9 cellular contexts compared by ENCODE assay signal in genomic region chr1:43565600-43566360, GRCh38. TPM values are rescaled to one million over a fixed set of nuclear protein-coding genes. Genes with fewer than 3 reads are reported as not detected.
DNase-seq lines count a peak whose midpoint lies in the region; ATAC-seq and TF ChIP-seq lines count a peak whose summit lies in the region.
"Had no signal": no experiment of that assay in that cellular context is flagged by ENCODE, and none has a peak within 500 bp of the region (broad histone marks: within the 10 kb centered on the region; RNA-seq: fewer than 3 reads in every experiment).

No MANE protein-coding gene starts in this region.

- H3K4me3 ChIP-seq in WI38 (ENCODE audit: low read depth, low read length), result peak overlapping the region; percentile 44
- H3K4me3 ChIP-seq: A549 had no signal

- DNase-seq in NCI-H2196 (lab: John Stamatoyannopoulos, UW; ENCODE audit: unreplicated experiment), result peak; percentile 32
- DNase-seq in NCI-H2196 treated with DMSO at 0.1 percent for 48 hours (lab: John Stamatoyannopoulos, UW; ENCODE audit: unreplicated experiment), result no peak
- peak; percentile 21 to 67 for DNase-seq in dermis microvascular lymphatic vessel endothelial cell (ENCODE audit: low read depth in 2 of 2)
- DNase-seq in lung microvascular endothelial cell (ENCODE audit: low read depth in 2 of 2), result peak; percentile 57 to 76
- peak; percentile 68 for DNase-seq in stimulated activated CD8-positive, alpha-beta memory T cell treated with anti-CD3 and anti-CD28 coated beads, Interleukin-4, amount 100 ng/mL, for 48 hours
- no peak for DNase-seq in NCI-H1694 (lab: John Stamatoyannopoulos, UW)

- no peak for TF ChIP-seq CTCF in WI38 (IDR thresholded peaks at IDR 0.05; ENCODE audit: low read depth, low read length)

- ATAC-seq in GM18858 (IDR thresholded peaks at IDR 0.05; ENCODE audit: unreplicated experiment), result no peak
- ATAC-seq: A549 had no signal

RNA-seq across cellular contexts. Expression of gene PTPRF, which starts 35.1 kb away (rescaled TPM):
- total RNA-seq in dermis microvascular lymphatic vessel endothelial cell, result 50.2 and 99.8 TPM in 2 replicates
- 59.9 and 68.8 TPM in 2 replicates for total RNA-seq in lung microvascular endothelial cell

Comparison
In these comparisons a context has a peak if more than half of its experiments do, and no peak if none do; other contexts are left out.
1. DNase-seq: peak in NCI-H2196 (single experiment), dermis microvascular lymphatic vessel endothelial cell (2 of 2), lung microvascular endothelial cell (2 of 2) and stimulated activated CD8-positive, alpha-beta memory T cell treated with anti-CD3 and anti-CD28 coated beads, Interleukin-4, amount 100 ng/mL, for 48 hours (single experiment); none in NCI-H2196 treated with DMSO at 0.1 percent for 48 hours (single experiment) and NCI-H1694 (single experiment).